22 cellular contexts compared by ENCODE assay signal in the genomic region with DNA sequence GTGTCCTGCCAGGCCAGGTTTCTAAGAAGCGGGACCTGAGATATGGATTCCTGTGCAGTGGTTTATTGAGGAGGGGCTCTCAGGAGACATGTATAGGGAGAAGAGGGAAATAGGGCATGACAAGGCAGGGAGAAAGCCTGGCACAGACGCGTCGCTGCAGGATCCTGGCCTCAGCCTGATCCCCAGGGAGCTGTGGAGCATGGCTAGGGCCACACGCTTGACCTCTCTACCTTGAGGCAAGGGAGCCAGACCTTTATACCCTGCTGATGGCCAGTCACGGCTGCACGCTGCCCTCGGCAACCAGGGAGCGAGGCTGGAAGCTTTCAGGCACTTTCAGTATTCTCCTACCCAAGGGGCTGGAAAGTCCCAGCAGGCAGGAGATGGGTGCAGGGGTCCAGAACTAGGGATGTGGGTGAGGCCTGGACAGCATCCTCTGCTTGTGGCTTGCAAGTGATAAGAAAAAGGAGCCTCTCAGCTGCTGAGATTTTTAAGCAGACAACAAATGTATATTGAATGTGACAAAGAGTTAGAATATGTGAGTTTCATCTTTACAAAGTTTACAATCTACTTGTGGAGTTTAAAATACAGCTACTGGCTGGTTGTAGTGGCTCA.
"Had no signal": no experiment of that assay in that cellular context is flagged by ENCODE, and none has a peak within 500 bp of the region (broad histone marks: within the 10 kb centered on the region; RNA-seq: fewer than 3 reads in every experiment).

No MANE protein-coding gene starts in this region.

- ATAC-seq: body of pancreas; naive thymus-derived CD4-positive, alpha-beta T cell; psoas muscle had no signal

- H3K27me3 Mint-ChIP-seq: activated B cell treated with CpG ODN at 0.5 μM for 24 hours; activated naive CD4-positive, alpha-beta T cell treated with anti-CD3 and anti-CD28 coated beads, Interleukin-2, amount 50 U/mL, for 24 hours had no signal

- H3K36me3 Mint-ChIP-seq: activated naive CD4-positive, alpha-beta T cell treated with anti-CD3 and anti-CD28 coated beads, Interleukin-2, amount 50 U/mL, for 24 hours; mesothelial cell of epicardium had no signal

- DNase-seq: activated B cell treated with CpG ODN at 0.5 μM for 24 hours; activated CD4-positive, alpha-beta T cell treated with anti-CD3 and anti-CD28 coated beads, Interleukin-2, amount 50 U/mL, for 4 hours; activated CD8-positive, alpha-beta memory T cell treated with anti-CD3 and anti-CD28 coated beads, Interleukin-2, amount 50 U/mL, for 4 hours; activated gamma-delta T cell treated with Interleukin-2 at 50 U/mL for 16 hours; activated T-cell treated with anti-CD3 and anti-CD28 coated beads, Interleukin-2, amount 50 U/mL, for 1 hour; adrenal gland; aorta; body of pancreas; effector CD8-positive, alpha-beta T cell; left ventricle myocardium inferior; naive thymus-derived CD4-positive, alpha-beta T cell; occipital lobe; psoas muscle; stimulated activated CD4-positive, alpha-beta T cell treated with anti-CD3 and anti-CD28 coated beads, Interleukin-15, amount 100 ng/mL, for 24 hours; stimulated activated CD4-positive, alpha-beta T cell treated with anti-CD3 and anti-CD28 coated beads, Interleukin-2, amount 100 ng/mL, for 24 hours; stimulated activated naive CD4-positive, alpha-beta T cell treated with Interleukin-2 at 50 U/mL for 16 hours; transverse colon had no signal

- H3K9me3 Mint-ChIP-seq: activated B cell treated with CpG ODN at 0.5 μM for 24 hours; activated naive CD4-positive, alpha-beta T cell treated with anti-CD3 and anti-CD28 coated beads, Interleukin-2, amount 50 U/mL, for 24 hours; mesothelial cell of epicardium; T-helper 2 cell treated with Interferon-gamma antibody and Interleukin-4, amounts not matched to agents 5 μg/mL and 100 μg/mL, for 36 hours had no signal

- H3K27ac ChIP-seq: adrenal gland, body of pancreas, left ventricle myocardium inferior, parathyroid adenoma, psoas muscle, transverse colon had no signal

- H3K4me3 Mint-ChIP-seq: activated naive CD4-positive, alpha-beta T cell treated with anti-CD3 and anti-CD28 coated beads, Interleukin-2, amount 50 U/mL, for 24 hours; mesothelial cell of epicardium; neural crest cell; T-helper 2 cell treated with Interferon-gamma antibody and Interleukin-4, amounts not matched to agents 5 μg/mL and 100 μg/mL, for 36 hours had no signal

- H3K27ac Mint-ChIP-seq: activated B cell treated with CpG ODN at 0.5 μM for 24 hours; activated naive CD4-positive, alpha-beta T cell treated with anti-CD3 and anti-CD28 coated beads, Interleukin-2, amount 50 U/mL, for 24 hours; mesothelial cell of epicardium; T-helper 2 cell treated with Interferon-gamma antibody and Interleukin-4, amounts not matched to agents 5 μg/mL and 100 μg/mL, for 36 hours had no signal
